In the genomic region with DNA sequence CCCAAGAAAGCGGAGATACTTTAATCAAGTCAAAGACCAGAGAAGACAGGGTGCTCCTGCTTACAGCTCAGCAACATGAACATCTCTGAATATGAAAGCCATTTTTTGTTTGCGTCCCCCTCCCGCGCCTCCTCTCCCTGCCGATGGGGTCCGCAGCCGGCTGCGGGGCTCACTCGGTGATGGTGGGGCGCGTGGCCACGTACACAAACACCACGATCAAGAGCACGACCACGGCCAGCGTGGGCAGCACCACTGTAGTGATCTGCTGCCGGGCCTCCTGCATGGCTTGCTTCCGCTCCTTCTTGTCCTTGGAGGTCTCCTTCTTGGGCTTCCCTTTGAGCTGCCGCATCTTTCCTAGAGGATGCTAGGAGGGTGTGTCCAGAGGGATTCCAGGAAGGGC, we compare ENCODE assay signal across 17 cellular contexts.
DNase-seq lines count a peak whose midpoint lies in the region; ATAC-seq and TF ChIP-seq lines count a peak whose summit lies in the region.
"Had no signal": no experiment of that assay in that cellular context is flagged by ENCODE, and none has a peak within 500 bp of the region (broad histone marks: within the 10 kb centered on the region; RNA-seq: fewer than 3 reads in every experiment).

No MANE protein-coding gene starts in this region.

- no peak overlapping the region for H3K4me3 Mint-ChIP-seq in dendritic cell treated with granulocyte-macrophage colony-stimulating factor and Interleukin-4, amounts not matched to agents 40 ng/mL and 50 ng/mL, for 4 days
- H3K4me3 Mint-ChIP-seq in nephron progenitor cell: no peak overlapping the region
- H3K4me3 Mint-ChIP-seq: CD14-positive monocyte; CD4-positive, alpha-beta memory T cell; HFFc6 had no signal

- H3K27me3 ChIP-seq in thyroid gland (no peaks in the 10 kb centered on the region), dorsolateral prefrontal cortex (no peaks in the 10 kb centered on the region)
- H3K27me3 ChIP-seq: BLaER1 had no signal

- H3K27me3 Mint-ChIP-seq in dendritic cell treated with granulocyte-macrophage colony-stimulating factor and Interleukin-4, amounts not matched to agents 40 ng/mL and 50 ng/mL, for 4 days: no peaks in the 10 kb centered on the region
- H3K27me3 Mint-ChIP-seq in nephron progenitor cell (ENCODE audit: low read depth, poor library complexity): peaks cover 8% of the 10 kb centered on the region
- H3K27me3 Mint-ChIP-seq: CD4-positive, alpha-beta memory T cell had no signal

- H3K9me3 ChIP-seq in thyroid gland: no peaks in the 10 kb centered on the region
- H3K9me3 ChIP-seq: BLaER1 had no signal

- DNase-seq in nephron progenitor cell: no peak
- no peak for DNase-seq in thyroid gland
- no peak for DNase-seq in NOMO-1 (lab: John Stamatoyannopoulos, UW; ENCODE audit: unreplicated experiment in 2 of 2)
- DNase-seq in sciatic nerve (ENCODE audit: low spot score): no peak
- DNase-seq in dorsolateral prefrontal cortex: no peak
- DNase-seq: 8988T; CD4-positive, alpha-beta memory T cell; DMS153; DMS79; GDM1; HFFc6 had no signal

- intact Hi-C loops in dendritic cell treated with granulocyte-macrophage colony-stimulating factor and Interleukin-4, amounts not matched to agents 40 ng/mL and 50 ng/mL, for 4 days (cut with micrococcal nuclease): no loop called here
- intact Hi-C loops in thyroid gland (cut with DNase I): no loop called here
- intact Hi-C loops in sciatic nerve (cut with DNase I): no loop called here
- intact Hi-C loops in dorsolateral prefrontal cortex (cut with DNase I): no loop called here

- peaks cover 15% of the 10 kb centered on the region for H3K4me1 Mint-ChIP-seq in dendritic cell treated with granulocyte-macrophage colony-stimulating factor and Interleukin-4, amounts not matched to agents 40 ng/mL and 50 ng/mL, for 4 days (ENCODE audit: low read depth)
- peaks cover 31% of the 10 kb centered on the region for H3K4me1 Mint-ChIP-seq in nephron progenitor cell
- H3K4me1 Mint-ChIP-seq: CD4-positive, alpha-beta memory T cell had no signal

- 93 to 97% methylated on average over 18 to 19 of the region's 19 CpGs for WGBS in thyroid gland, 2 donors

- TF ChIP-seq CTCF in 22Rv1 (IDR thresholded peaks at IDR 0.05): no peak
- no peak for TF ChIP-seq CTCF in VCaP (conservative IDR thresholded peaks at IDR 0.05)
- TF ChIP-seq CTCF in nephron progenitor cell (IDR thresholded peaks at IDR 0.05): no peak
- TF ChIP-seq CTCF in thyroid gland (IDR thresholded peaks at IDR 0.05): no peak
- no peak for TF ChIP-seq CTCF in dorsolateral prefrontal cortex (IDR thresholded peaks at IDR 0.05 in 54 of 56, conservative IDR thresholded peaks at IDR 0.05 in 2 of 56; ENCODE audit: low read depth in 1 of 56, partially characterized antibody in 56 of 56)

- peak overlapping the region; percentile 42 for H3K27ac Mint-ChIP-seq in dendritic cell treated with granulocyte-macrophage colony-stimulating factor and Interleukin-4, amounts not matched to agents 40 ng/mL and 50 ng/mL, for 4 days
- peak overlapping the region; percentile 77 for H3K27ac Mint-ChIP-seq in nephron progenitor cell
- H3K27ac Mint-ChIP-seq: HFFc6 had no signal

- H3K4me1 ChIP-seq in thyroid gland: no peaks in the 10 kb centered on the region
- H3K4me1 ChIP-seq: BLaER1 had no signal

- ATAC-seq in sciatic nerve: no peak
- ATAC-seq: HCT116 had no signal

- H3K4me3 ChIP-seq in thyroid gland (replicated peaks in 1 of 3): no peak overlapping the region
- H3K4me3 ChIP-seq in dorsolateral prefrontal cortex: no peak overlapping the region
- H3K4me3 ChIP-seq: BLaER1 had no signal

- H3K9me3 Mint-ChIP-seq in dendritic cell treated with granulocyte-macrophage colony-stimulating factor and Interleukin-4, amounts not matched to agents 40 ng/mL and 50 ng/mL, for 4 days: no peaks in the 10 kb centered on the region
- H3K9me3 Mint-ChIP-seq in nephron progenitor cell: peaks cover 16% of the 10 kb centered on the region
- H3K9me3 Mint-ChIP-seq: CD4-positive, alpha-beta memory T cell; HFFc6 had no signal

- peaks cover 0 to 3% of the 10 kb centered on the region in 2 donors for H3K36me3 ChIP-seq in thyroid gland

- H3K27ac ChIP-seq in 22Rv1 (peak overlapping the region; percentile 66), VCaP (peak overlapping the region; percentile 97; the same call in 1 of the 2 replicates), thyroid gland (no peak overlapping the region), dorsolateral prefrontal cortex (no peak overlapping the region)
- H3K27ac ChIP-seq: BLaER1 had no signal

- H3K36me3 Mint-ChIP-seq in dendritic cell treated with granulocyte-macrophage colony-stimulating factor and Interleukin-4, amounts not matched to agents 40 ng/mL and 50 ng/mL, for 4 days (ENCODE audit: low read depth): peaks cover 35% of the 10 kb centered on the region
- peaks cover 38% of the 10 kb centered on the region for H3K36me3 Mint-ChIP-seq in nephron progenitor cell (ENCODE audit: low read depth)

- no peak for TF ChIP-seq POLR2A in thyroid gland (IDR thresholded peaks at IDR 0.05)

Comparison
In these comparisons a context has a peak if more than half of its experiments do, and no peak if none do; other contexts are left out.
1. H3K27ac ChIP-seq: peak in 22Rv1 (single experiment) and VCaP (single experiment); none in thyroid gland (0 of 3) and dorsolateral prefrontal cortex (0 of 59).